Comparison of ENCODE assay signal across 12 cellular contexts in genomic region chr19:3536429-3537100, GRCh38. TPM values are rescaled to one million over a fixed set of nuclear protein-coding genes. Genes with fewer than 3 reads are reported as not detected.
DNase-seq lines count a peak whose midpoint lies in the region; ATAC-seq, FAIRE-seq and TF ChIP-seq lines count a peak whose summit lies in the region.
"Had no signal": no experiment of that assay in that cellular context is flagged by ENCODE, and none has a peak within 500 bp of the region (broad histone marks: within the 10 kb centered on the region; RNA-seq: fewer than 3 reads in every experiment).

No MANE protein-coding gene starts in this region.

- 0 out of 2 replicates have a peak, but pooled peaks cover 5% of the 10 kb centered on the region for H4K20me1 ChIP-seq in K562 (replicated peaks; ENCODE audit: control insufficient read depth, insufficient read depth, low read length)

- no peak for TF ChIP-seq EP300 in K562 (IDR thresholded peaks at IDR 0.05; ENCODE audit: low read length)

- H3K27me3 ChIP-seq in K562 (ENCODE audit: control insufficient read depth in 2 of 2, insufficient read depth in 2 of 2, low read length in 2 of 2), result no peaks in the 10 kb centered on the region

- H3K27ac ChIP-seq in K562 (ENCODE audit: extremely low read depth, low read depth, low read length), result no peak overlapping the region
- H3K27ac ChIP-seq: epithelial cell of prostate had no signal

- TF ChIP-seq CTCF in K562 (IDR thresholded peaks at IDR 0.05 in 2 of 3, conservative IDR thresholded peaks at IDR 0.05 in 1 of 3; ENCODE audit: insufficient read depth in 2 of 3, low read depth in 1 of 3, low read length in 3 of 3), result no peak

- in situ Hi-C loops in K562 (cut with MboI), result no loop called here

- no peak for TF ChIP-seq RAD21 in K562 (CRISPR knock-in tag; conservative IDR thresholded peaks at IDR 0.05 in 1 of 2, IDR thresholded peaks at IDR 0.05 in 1 of 2)

- H3K79me2 ChIP-seq in K562 (ENCODE audit: control insufficient read depth, insufficient read depth, low read length), result no peaks in the 10 kb centered on the region

- no peak overlapping the region for H3K4me2 ChIP-seq in K562 (ENCODE audit: insufficient read depth, low read length)

- intact Hi-C loops in K562 (cut with micrococcal nuclease), result no loop called here
- intact Hi-C loops in left ventricle myocardium superior (cut with micrococcal nuclease), result no loop called here
- intact Hi-C loops in sciatic nerve (cut with DNase I), result no loop called here

- H3K4me3 ChIP-seq in K562, result no peak overlapping the region

- WGBS in K562 (ENCODE audit: insufficient coverage, low coverage, missing lambda C conversion rate), result 88% methylated on average over 23 of the region's 27 CpGs

- H3K9ac ChIP-seq in K562 (ENCODE audit: insufficient read depth in 1 of 2, low read depth in 2 of 2, low read length in 2 of 2), result peak overlapping the region in 1 of 2 experiments; percentile 60; a peak in 1 of 4 replicates

- H3K36me3 ChIP-seq in K562 (ENCODE audit: control insufficient read depth, insufficient read depth, low read length), result peaks cover 45% of the 10 kb centered on the region; the same call in 2 of the 3 replicates

- DNase-seq in COLO829 (ENCODE audit: low spot score) (peak; percentile 95), K562 (ENCODE audit: extremely low read depth in 1 of 4, low spot score in 3 of 4) (no peak), left ventricle myocardium superior (peak; percentile 69), sciatic nerve (ENCODE audit: low spot score) (peak; percentile 77), dermis blood vessel endothelial cell (no peak), NCI-H774 (lab: John Stamatoyannopoulos, UW) (no peak)
- DNase-seq: CD4-positive, CD25-positive, alpha-beta regulatory T cell; natural killer cell had no signal

- H3K4me1 ChIP-seq in K562 (replicated peaks in 1 of 2; ENCODE audit: control insufficient read depth in 2 of 2, insufficient read depth in 2 of 2, low read length in 2 of 2), result peaks cover 7 to 46% of the 10 kb centered on the region in 2 experiments; a peak in 3 of 5 replicates

- CTCF ChIA-PET in K562 (lab: Yijun Ruan, JAX; ENCODE audit: low intra/inter-chr PET ratio), result no interaction called here

- H2AFZ ChIP-seq in K562 (ENCODE audit: low read depth, low read length), result no peak overlapping the region

- H3K9me3 ChIP-seq in K562 (replicated peaks; ENCODE audit: control insufficient read depth, insufficient read depth, low read depth, low read length), result no peaks in the 10 kb centered on the region

- no peaks in the 10 kb centered on the region for H3K9me1 ChIP-seq in K562 (ENCODE audit: control insufficient read depth, insufficient read depth, low read length)

- TF ChIP-seq POLR2A in K562 (conservative IDR thresholded peaks at IDR 0.05), result no peak; the same call in 1 of the 2 replicates

- POLR2A ChIA-PET in K562 (lab: Yijun Ruan, JAX), result interaction anchor here (2.2 to 3.1 kb wide), 2 partner anchors 9 to 16 kb away, joined by 5 to 15 read pairs; no protein-coding TSS in a partner anchor

- FAIRE-seq in K562 (lab: Jason Lieb, UNC), result no peak
- FAIRE-seq: astrocyte had no signal

- peak; percentile 3; the same call in 1 of the 3 replicates for ATAC-seq in K562
- ATAC-seq in left ventricle myocardium superior, result peak; percentile 58
- ATAC-seq in sciatic nerve, result peak; percentile 87
- no peak for ATAC-seq in HG03135 (IDR thresholded peaks at IDR 0.05; ENCODE audit: unreplicated experiment)
- no peak for ATAC-seq in GM18861 (IDR thresholded peaks at IDR 0.05; ENCODE audit: unreplicated experiment)

- no TSS peak for BruUV-seq in K562 (replicated peaks; lab: Mats Ljungman, UMichigan)

RNA-seq across cellular contexts. Expression of gene TEKTIP1, which starts 2.4 kb away (rescaled TPM):
- total RNA-seq in K562 (2011; cell fraction: chromatin; rRNA removed; ENCODE audit: low replicate concordance), result not detected in 2 replicates
- not detected in 2 replicates for total RNA-seq in K562 (2011; cell fraction: nucleolus; rRNA removed)
- total RNA-seq in K562 (2011; cell fraction: nucleoplasm; rRNA removed), result not detected in 2 replicates
- total RNA-seq in K562 (2014; rRNA removed), result not detected in 2 replicates
- not detected in 2 replicates for total RNA-seq in K562 (2014; rRNA removed; fragmentation: Illumina TruSeq; extraction: Trizol)
- total RNA-seq in K562 (2015; rRNA removed; fragmentation: Illumina TruSeq; extraction: Trizol), result 0.26 TPM in 1 of 2 replicates, not detected in the other
- 0.29 and 0.66 TPM in 2 replicates for total RNA-seq in K562 (2021)
- not detected in 2 replicates for polyA plus RNA-seq in K562 (2011; rRNA removed)
- not detected in 2 replicates for polyA plus RNA-seq in K562 (2011; cell fraction: cytosol; rRNA removed)
- 0.53 TPM in 1 of 2 replicates, not detected in the other for polyA plus RNA-seq in K562 (2011; cell fraction: nucleus; rRNA removed)
- polyA plus RNA-seq in K562 (2012), result 0.44 and 0.68 TPM in 2 replicates
- polyA plus RNA-seq in K562 (2014; fragmentation: Illumina TruSeq; extraction: Trizol), result not detected in 2 replicates
- not detected for polyA plus RNA-seq in K562 (2014; fragmentation: Nextera tagmentation; extraction: Ambion mirVana)
- polyA plus RNA-seq in K562 (2014; rRNA removed), result not detected in 2 replicates
- not detected in 2 replicates for polyA minus RNA-seq in K562 (2011; rRNA and poly(A)+ RNA removed)
- not detected in 2 replicates for polyA minus RNA-seq in K562 (2011; cell fraction: cytosol; rRNA and poly(A)+ RNA removed)
- polyA minus RNA-seq in K562 (2011; cell fraction: nucleus; rRNA and poly(A)+ RNA removed), result not detected in 2 replicates
- 0.40 TPM for total RNA-seq in left ventricle myocardium superior
- total RNA-seq in sciatic nerve, result 4.9 TPM
- not detected in 2 replicates for total RNA-seq in dermis blood vessel endothelial cell

RNA-seq across cellular contexts. Expression of gene MFSD12, which starts 20.8 kb away (rescaled TPM):
- total RNA-seq in K562 (2011; cell fraction: chromatin; rRNA removed; ENCODE audit: low replicate concordance), result 80.9 and 267 TPM in 2 replicates
- total RNA-seq in K562 (2011; cell fraction: nucleolus; rRNA removed), result 253 and 311 TPM in 2 replicates
- total RNA-seq in K562 (2011; cell fraction: nucleoplasm; rRNA removed), result 151 and 160 TPM in 2 replicates
- total RNA-seq in K562 (2014; rRNA removed), result 99.9 and 103 TPM in 2 replicates
- 18.8 and 21.5 TPM in 2 replicates for total RNA-seq in K562 (2014; rRNA removed; fragmentation: Illumina TruSeq; extraction: Trizol)
- 34.8 and 40.7 TPM in 2 replicates for total RNA-seq in K562 (2015; rRNA removed; fragmentation: Illumina TruSeq; extraction: Trizol)
- 110 and 112 TPM in 2 replicates for total RNA-seq in K562 (2021)
- 31.8 and 53.9 TPM in 2 replicates for polyA plus RNA-seq in K562 (2011; rRNA removed)
- polyA plus RNA-seq in K562 (2011; cell fraction: cytosol; rRNA removed), result 48.2 and 140 TPM in 2 replicates
- 127 and 224 TPM in 2 replicates for polyA plus RNA-seq in K562 (2011; cell fraction: nucleus; rRNA removed)
- polyA plus RNA-seq in K562 (2012), result 63.5 and 81.8 TPM in 2 replicates
- polyA plus RNA-seq in K562 (2014; fragmentation: Illumina TruSeq; extraction: Trizol), result 28.2 and 63.0 TPM in 2 replicates
- 1 to 10 TPM in 1 of 2 experiments, under 1 TPM in 1; 0.69 to 1.7 TPM for polyA plus RNA-seq in K562 (2014; fragmentation: Nextera tagmentation; extraction: Ambion mirVana)
- polyA plus RNA-seq in K562 (2014; rRNA removed), result 79.9 and 80.7 TPM in 2 replicates
- 19.6 and 27.4 TPM in 2 replicates for polyA minus RNA-seq in K562 (2011; rRNA and poly(A)+ RNA removed)
- 64.0 and 66.5 TPM in 2 replicates for polyA minus RNA-seq in K562 (2011; cell fraction: cytosol; rRNA and poly(A)+ RNA removed)
- polyA minus RNA-seq in K562 (2011; cell fraction: nucleus; rRNA and poly(A)+ RNA removed), result 38.5 and 38.8 TPM in 2 replicates
- total RNA-seq in left ventricle myocardium superior, result 21.8 TPM
- 52.5 TPM for total RNA-seq in sciatic nerve
- 90.3 and 121 TPM in 2 replicates for total RNA-seq in dermis blood vessel endothelial cell

RNA-seq across cellular contexts. Expression of gene FZR1, which starts 30.5 kb away (rescaled TPM):
- 50.6 and 186 TPM in 2 replicates for total RNA-seq in K562 (2011; cell fraction: chromatin; rRNA removed; ENCODE audit: low replicate concordance)
- total RNA-seq in K562 (2011; cell fraction: nucleolus; rRNA removed), result 95.1 and 105 TPM in 2 replicates
- 50.0 and 65.9 TPM in 2 replicates for total RNA-seq in K562 (2011; cell fraction: nucleoplasm; rRNA removed)
- total RNA-seq in K562 (2014; rRNA removed) (24.1 and 42.2 TPM in 2 replicates), K562 (2014; rRNA removed; fragmentation: Illumina TruSeq; extraction: Trizol) (5.0 and 5.7 TPM in 2 replicates), K562 (2015; rRNA removed; fragmentation: Illumina TruSeq; extraction: Trizol) (18.0 and 22.3 TPM in 2 replicates), K562 (2021) (45.4 and 48.0 TPM in 2 replicates), left ventricle myocardium superior (19.2 TPM), sciatic nerve (46.1 TPM), dermis blood vessel endothelial cell (36.1 and 66.7 TPM in 2 replicates)
- polyA plus RNA-seq in K562 (2011; rRNA removed) (22.2 and 37.4 TPM in 2 replicates), K562 (2014; fragmentation: Illumina TruSeq; extraction: Trizol) (21.6 and 40.6 TPM in 2 replicates), K562 (2014; fragmentation: Nextera tagmentation; extraction: Ambion mirVana) (under 1 TPM; 0.18 to 0.28 TPM), K562 (2014; rRNA removed) (23.6 and 30.6 TPM in 2 replicates)
- polyA plus RNA-seq in K562 (2011; cell fraction: cytosol; rRNA removed), result 18.2 and 33.8 TPM in 2 replicates
- 112 and 152 TPM in 2 replicates for polyA plus RNA-seq in K562 (2011; cell fraction: nucleus; rRNA removed)
- polyA plus RNA-seq in K562 (2012), result 39.8 and 40.4 TPM in 2 replicates
- polyA minus RNA-seq in K562 (2011; rRNA and poly(A)+ RNA removed), result 6.9 and 8.2 TPM in 2 replicates
- 32.1 and 44.7 TPM in 2 replicates for polyA minus RNA-seq in K562 (2011; cell fraction: cytosol; rRNA and poly(A)+ RNA removed)
- polyA minus RNA-seq in K562 (2011; cell fraction: nucleus; rRNA and poly(A)+ RNA removed), result 18.8 and 33.2 TPM in 2 replicates

RNA-seq across cellular contexts. Expression of gene DOHH, which starts 36.1 kb away (rescaled TPM):
- 1.7 and 7.3 TPM in 2 replicates for total RNA-seq in K562 (2011; cell fraction: chromatin; rRNA removed; ENCODE audit: low replicate concordance)
- total RNA-seq in K562 (2011; cell fraction: nucleolus; rRNA removed), result 15.4 and 16.5 TPM in 2 replicates
- total RNA-seq in K562 (2011; cell fraction: nucleoplasm; rRNA removed), result 6.7 and 6.9 TPM in 2 replicates
- total RNA-seq in K562 (2014; rRNA removed) (47.2 and 58.7 TPM in 2 replicates), K562 (2014; rRNA removed; fragmentation: Illumina TruSeq; extraction: Trizol) (1.1 and 1.8 TPM in 2 replicates), K562 (2015; rRNA removed; fragmentation: Illumina TruSeq; extraction: Trizol) (10.4 and 10.6 TPM in 2 replicates), K562 (2021) (21.4 and 31.0 TPM in 2 replicates), left ventricle myocardium superior (11.0 TPM), sciatic nerve (8.4 TPM), dermis blood vessel endothelial cell (13.1 and 16.8 TPM in 2 replicates)
- polyA plus RNA-seq in K562 (2011; rRNA removed) (5.1 and 6.3 TPM in 2 replicates), K562 (2014; fragmentation: Illumina TruSeq; extraction: Trizol) (1.2 and 8.2 TPM in 2 replicates), K562 (2014; fragmentation: Nextera tagmentation; extraction: Ambion mirVana) (under 1 TPM; 0.14 to 0.15 TPM), K562 (2014; rRNA removed) (31.2 and 32.8 TPM in 2 replicates)
- polyA plus RNA-seq in K562 (2011; cell fraction: cytosol; rRNA removed), result 7.6 and 28.6 TPM in 2 replicates
- polyA plus RNA-seq in K562 (2011; cell fraction: nucleus; rRNA removed), result 4.8 and 12.7 TPM in 2 replicates
- 15.9 and 28.3 TPM in 2 replicates for polyA plus RNA-seq in K562 (2012)
- 1.1 and 2.0 TPM in 2 replicates for polyA minus RNA-seq in K562 (2011; rRNA and poly(A)+ RNA removed)
- polyA minus RNA-seq in K562 (2011; cell fraction: cytosol; rRNA and poly(A)+ RNA removed), result 10.9 and 15.2 TPM in 2 replicates
- 5.5 and 6.3 TPM in 2 replicates for polyA minus RNA-seq in K562 (2011; cell fraction: nucleus; rRNA and poly(A)+ RNA removed)

RNA-seq across cellular contexts. Expression of gene HMG20B, which starts 36.2 kb away (rescaled TPM):
- 47.2 and 115 TPM in 2 replicates for total RNA-seq in K562 (2011; cell fraction: chromatin; rRNA removed; ENCODE audit: low replicate concordance)
- 85.8 and 97.1 TPM in 2 replicates for total RNA-seq in K562 (2011; cell fraction: nucleolus; rRNA removed)
- 68.6 and 70.5 TPM in 2 replicates for total RNA-seq in K562 (2011; cell fraction: nucleoplasm; rRNA removed)
- total RNA-seq in K562 (2014; rRNA removed) (137 and 148 TPM in 2 replicates), K562 (2014; rRNA removed; fragmentation: Illumina TruSeq; extraction: Trizol) (18.2 and 18.5 TPM in 2 replicates), K562 (2015; rRNA removed; fragmentation: Illumina TruSeq; extraction: Trizol) (37.6 and 38.6 TPM in 2 replicates), K562 (2021) (122 and 125 TPM in 2 replicates), left ventricle myocardium superior (36.9 TPM), sciatic nerve (72.9 TPM), dermis blood vessel endothelial cell (75.0 and 94.7 TPM in 2 replicates)
- polyA plus RNA-seq in K562 (2011; rRNA removed) (47.6 and 54.4 TPM in 2 replicates), K562 (2014; fragmentation: Illumina TruSeq; extraction: Trizol) (25.6 and 53.2 TPM in 2 replicates), K562 (2014; fragmentation: Nextera tagmentation; extraction: Ambion mirVana) (under 1 TPM; 0.35 to 0.78 TPM), K562 (2014; rRNA removed) (159 and 172 TPM in 2 replicates)
- polyA plus RNA-seq in K562 (2011; cell fraction: cytosol; rRNA removed), result 49.5 and 107 TPM in 2 replicates
- 169 and 253 TPM in 2 replicates for polyA plus RNA-seq in K562 (2011; cell fraction: nucleus; rRNA removed)
- 75.9 and 122 TPM in 2 replicates for polyA plus RNA-seq in K562 (2012)
- 8.0 and 11.1 TPM in 2 replicates for polyA minus RNA-seq in K562 (2011; rRNA and poly(A)+ RNA removed)
- 24.4 and 30.8 TPM in 2 replicates for polyA minus RNA-seq in K562 (2011; cell fraction: cytosol; rRNA and poly(A)+ RNA removed)
- polyA minus RNA-seq in K562 (2011; cell fraction: nucleus; rRNA and poly(A)+ RNA removed), result 24.4 and 30.4 TPM in 2 replicates

Comparison
In these comparisons a context has a peak if more than half of its experiments do, and no peak if none do; other contexts are left out.
1. DNase-seq: peak in COLO829 (single experiment), left ventricle myocardium superior (single experiment) and sciatic nerve (single experiment); none in K562 (0 of 4), dermis blood vessel endothelial cell (single experiment) and NCI-H774 (single experiment).
2. ATAC-seq: peak in K562 (single experiment), left ventricle myocardium superior (single experiment) and sciatic nerve (single experiment); none in HG03135 (single experiment) and GM18861 (single experiment).